In genomic region chr4:101346312-101346561, GRCh38 we compare ENCODE assay signal across 1 cellular context.
TF ChIP-seq lines count a peak whose summit lies in the region.

No MANE protein-coding gene starts in this region.

TF ChIP-seq in WTC11, 78 proteins besides CTCF, POLR2A, EP300 and RAD21 (continued from another document):
- TF ChIP-seq ATF1 (CRISPR knock-in tag; IDR thresholded peaks at IDR 0.05) (no peak), GABPB1 (CRISPR knock-in tag; IDR thresholded peaks at IDR 0.05) (no peak)
- TF ChIP-seq, protein P1, sequence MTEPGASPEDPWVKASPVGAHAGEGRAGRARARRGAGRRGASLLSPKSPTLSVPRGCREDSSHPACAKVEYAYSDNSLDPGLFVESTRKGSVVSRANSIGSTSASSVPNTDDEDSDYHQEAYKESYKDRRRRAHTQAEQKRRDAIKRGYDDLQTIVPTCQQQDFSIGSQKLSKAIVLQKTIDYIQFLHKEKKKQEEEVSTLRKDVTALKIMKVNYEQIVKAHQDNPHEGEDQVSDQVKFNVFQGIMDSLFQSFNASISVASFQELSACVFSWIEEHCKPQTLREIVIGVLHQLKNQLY (CRISPR knock-in tag; IDR thresholded peaks at IDR 0.05): no peak
- TF ChIP-seq, protein P2, sequence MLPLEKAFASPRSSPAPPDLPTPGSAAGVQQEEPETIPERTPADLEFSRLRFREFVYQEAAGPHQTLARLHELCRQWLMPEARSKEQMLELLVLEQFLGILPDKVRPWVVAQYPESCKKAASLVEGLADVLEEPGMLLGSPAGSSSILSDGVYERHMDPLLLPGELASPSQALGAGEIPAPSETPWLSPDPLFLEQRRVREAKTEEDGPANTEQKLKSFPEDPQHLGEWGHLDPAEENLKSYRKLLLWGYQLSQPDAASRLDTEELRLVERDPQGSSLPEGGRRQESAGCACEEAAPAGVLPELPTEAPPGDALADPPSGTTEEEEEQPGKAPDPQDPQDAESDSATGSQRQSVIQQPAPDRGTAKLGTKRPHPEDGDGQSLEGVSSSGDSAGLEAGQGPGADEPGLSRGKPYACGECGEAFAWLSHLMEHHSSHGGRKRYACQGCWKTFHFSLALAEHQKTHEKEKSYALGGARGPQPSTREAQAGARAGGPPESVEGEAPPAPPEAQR (CRISPR knock-in tag; IDR thresholded peaks at IDR 0.05): no peak
- TF ChIP-seq, protein P3, sequence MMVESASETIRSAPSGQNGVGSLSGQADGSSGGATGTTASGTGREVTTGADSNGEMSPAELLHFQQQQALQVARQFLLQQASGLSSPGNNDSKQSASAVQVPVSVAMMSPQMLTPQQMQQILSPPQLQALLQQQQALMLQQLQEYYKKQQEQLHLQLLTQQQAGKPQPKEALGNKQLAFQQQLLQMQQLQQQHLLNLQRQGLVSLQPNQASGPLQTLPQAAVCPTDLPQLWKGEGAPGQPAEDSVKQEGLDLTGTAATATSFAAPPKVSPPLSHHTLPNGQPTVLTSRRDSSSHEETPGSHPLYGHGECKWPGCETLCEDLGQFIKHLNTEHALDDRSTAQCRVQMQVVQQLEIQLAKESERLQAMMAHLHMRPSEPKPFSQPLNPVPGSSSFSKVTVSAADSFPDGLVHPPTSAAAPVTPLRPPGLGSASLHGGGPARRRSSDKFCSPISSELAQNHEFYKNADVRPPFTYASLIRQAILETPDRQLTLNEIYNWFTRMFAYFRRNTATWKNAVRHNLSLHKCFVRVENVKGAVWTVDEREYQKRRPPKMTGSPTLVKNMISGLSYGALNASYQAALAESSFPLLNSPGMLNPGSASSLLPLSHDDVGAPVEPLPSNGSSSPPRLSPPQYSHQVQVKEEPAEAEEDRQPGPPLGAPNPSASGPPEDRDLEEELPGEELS (CRISPR knock-in tag; IDR thresholded peaks at IDR 0.05): no peak
